In the genomic region with DNA sequence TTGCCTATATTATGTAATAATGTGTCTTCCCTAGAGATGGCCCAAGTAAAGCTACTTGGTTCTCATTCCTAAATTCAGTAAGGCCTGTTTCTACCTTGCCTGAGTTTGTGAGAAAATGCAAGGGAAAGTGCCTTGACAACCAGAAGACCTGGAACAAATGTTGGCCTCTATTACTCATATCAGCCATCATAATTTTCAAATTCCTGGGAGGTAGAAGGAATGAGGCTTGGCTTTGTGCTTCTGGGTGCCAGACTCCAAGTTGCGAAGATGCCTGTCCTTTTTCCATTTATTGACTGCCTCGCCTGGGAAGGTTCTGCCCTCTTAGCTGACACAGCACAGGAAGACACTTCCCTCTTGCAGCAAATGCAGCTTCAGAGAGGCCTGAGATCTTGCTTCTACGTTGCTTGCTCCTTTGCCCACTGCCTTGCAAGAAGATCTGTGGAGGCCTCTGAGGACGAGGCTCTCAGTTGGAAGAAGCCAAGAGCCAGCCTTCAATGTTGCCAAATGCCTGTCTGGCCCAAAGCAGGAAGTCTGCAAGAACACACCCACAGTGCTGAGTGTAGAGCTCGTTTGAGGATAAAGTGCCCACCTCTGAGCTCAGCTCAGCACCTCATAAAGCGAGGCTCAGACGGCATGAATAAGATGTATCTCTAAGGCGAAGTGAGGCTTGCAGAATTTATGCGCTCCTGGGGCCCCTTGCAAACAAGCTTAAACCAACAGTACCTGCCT, we compare ENCODE assay signal across 2 cellular contexts.
TF ChIP-seq lines count a peak whose summit lies in the region.

No MANE protein-coding gene starts in this region.

TF ChIP-seq in liver, 16 proteins besides CTCF, POLR2A, EP300 and RAD21 (continued from another document):
- TF ChIP-seq HNF4G (IDR thresholded peaks at IDR 0.05), result no peak
- TF ChIP-seq, protein P1, sequence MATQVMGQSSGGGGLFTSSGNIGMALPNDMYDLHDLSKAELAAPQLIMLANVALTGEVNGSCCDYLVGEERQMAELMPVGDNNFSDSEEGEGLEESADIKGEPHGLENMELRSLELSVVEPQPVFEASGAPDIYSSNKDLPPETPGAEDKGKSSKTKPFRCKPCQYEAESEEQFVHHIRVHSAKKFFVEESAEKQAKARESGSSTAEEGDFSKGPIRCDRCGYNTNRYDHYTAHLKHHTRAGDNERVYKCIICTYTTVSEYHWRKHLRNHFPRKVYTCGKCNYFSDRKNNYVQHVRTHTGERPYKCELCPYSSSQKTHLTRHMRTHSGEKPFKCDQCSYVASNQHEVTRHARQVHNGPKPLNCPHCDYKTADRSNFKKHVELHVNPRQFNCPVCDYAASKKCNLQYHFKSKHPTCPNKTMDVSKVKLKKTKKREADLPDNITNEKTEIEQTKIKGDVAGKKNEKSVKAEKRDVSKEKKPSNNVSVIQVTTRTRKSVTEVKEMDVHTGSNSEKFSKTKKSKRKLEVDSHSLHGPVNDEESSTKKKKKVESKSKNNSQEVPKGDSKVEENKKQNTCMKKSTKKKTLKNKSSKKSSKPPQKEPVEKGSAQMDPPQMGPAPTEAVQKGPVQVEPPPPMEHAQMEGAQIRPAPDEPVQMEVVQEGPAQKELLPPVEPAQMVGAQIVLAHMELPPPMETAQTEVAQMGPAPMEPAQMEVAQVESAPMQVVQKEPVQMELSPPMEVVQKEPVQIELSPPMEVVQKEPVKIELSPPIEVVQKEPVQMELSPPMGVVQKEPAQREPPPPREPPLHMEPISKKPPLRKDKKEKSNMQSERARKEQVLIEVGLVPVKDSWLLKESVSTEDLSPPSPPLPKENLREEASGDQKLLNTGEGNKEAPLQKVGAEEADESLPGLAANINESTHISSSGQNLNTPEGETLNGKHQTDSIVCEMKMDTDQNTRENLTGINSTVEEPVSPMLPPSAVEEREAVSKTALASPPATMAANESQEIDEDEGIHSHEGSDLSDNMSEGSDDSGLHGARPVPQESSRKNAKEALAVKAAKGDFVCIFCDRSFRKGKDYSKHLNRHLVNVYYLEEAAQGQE (IDR thresholded peaks at IDR 0.05), result no peak
- TF ChIP-seq, protein P2, sequence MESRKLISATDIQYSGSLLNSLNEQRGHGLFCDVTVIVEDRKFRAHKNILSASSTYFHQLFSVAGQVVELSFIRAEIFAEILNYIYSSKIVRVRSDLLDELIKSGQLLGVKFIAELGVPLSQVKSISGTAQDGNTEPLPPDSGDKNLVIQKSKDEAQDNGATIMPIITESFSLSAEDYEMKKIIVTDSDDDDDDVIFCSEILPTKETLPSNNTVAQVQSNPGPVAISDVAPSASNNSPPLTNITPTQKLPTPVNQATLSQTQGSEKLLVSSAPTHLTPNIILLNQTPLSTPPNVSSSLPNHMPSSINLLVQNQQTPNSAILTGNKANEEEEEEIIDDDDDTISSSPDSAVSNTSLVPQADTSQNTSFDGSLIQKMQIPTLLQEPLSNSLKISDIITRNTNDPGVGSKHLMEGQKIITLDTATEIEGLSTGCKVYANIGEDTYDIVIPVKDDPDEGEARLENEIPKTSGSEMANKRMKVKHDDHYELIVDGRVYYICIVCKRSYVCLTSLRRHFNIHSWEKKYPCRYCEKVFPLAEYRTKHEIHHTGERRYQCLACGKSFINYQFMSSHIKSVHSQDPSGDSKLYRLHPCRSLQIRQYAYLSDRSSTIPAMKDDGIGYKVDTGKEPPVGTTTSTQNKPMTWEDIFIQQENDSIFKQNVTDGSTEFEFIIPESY (IDR thresholded peaks at IDR 0.05), result no peak
- no peak for TF ChIP-seq NR2F2 (IDR thresholded peaks at IDR 0.05)
- TF ChIP-seq, protein P3, sequence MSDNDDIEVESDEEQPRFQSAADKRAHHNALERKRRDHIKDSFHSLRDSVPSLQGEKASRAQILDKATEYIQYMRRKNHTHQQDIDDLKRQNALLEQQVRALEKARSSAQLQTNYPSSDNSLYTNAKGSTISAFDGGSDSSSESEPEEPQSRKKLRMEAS (IDR thresholded peaks at IDR 0.05), result no peak
- no peak for TF ChIP-seq FOXA2 (IDR thresholded peaks at IDR 0.05)
- no peak for TF ChIP-seq HNF4A (conservative IDR thresholded peaks at IDR 0.05)
- TF ChIP-seq FOXA1 (IDR thresholded peaks at IDR 0.05), result no peak
- TF ChIP-seq GABPA (IDR thresholded peaks at IDR 0.05 in 1 of 2, conservative IDR thresholded peaks at IDR 0.05 in 1 of 2), result no peak
TF ChIP-seq in liver: peak in this region for 0.

TF ChIP-seq in HepG2, 621 proteins besides CTCF, POLR2A, EP300 and RAD21:
- TF ChIP-seq ZNF552 (CRISPR knock-in tag; IDR thresholded peaks at IDR 0.05; ENCODE audit: borderline replicate concordance) (no peak), DNMT1 (CRISPR knock-in tag; IDR thresholded peaks at IDR 0.05) (no peak), ZNF292 (CRISPR knock-in tag; IDR thresholded peaks at IDR 0.05; ENCODE audit: borderline replicate concordance, low read depth) (no peak), ZNF205 (CRISPR knock-in tag; IDR thresholded peaks at IDR 0.05) (no peak), ZNF788 (CRISPR knock-in tag; IDR thresholded peaks at IDR 0.05; ENCODE audit: borderline replicate concordance) (no peak), RERE (CRISPR knock-in tag; IDR thresholded peaks at IDR 0.05; ENCODE audit: low read depth) (no peak), HNF4A (CRISPR knock-in tag; IDR thresholded peaks at IDR 0.05) (no peak), ZNF614 (CRISPR knock-in tag; IDR thresholded peaks at IDR 0.05; ENCODE audit: borderline replicate concordance) (no peak), HMG20B (CRISPR knock-in tag; conservative IDR thresholded peaks at IDR 0.05) (no peak), MEIS1 (CRISPR knock-in tag; IDR thresholded peaks at IDR 0.05; ENCODE audit: borderline replicate concordance) (no peak), SIX1 (CRISPR knock-in tag; IDR thresholded peaks at IDR 0.05; ENCODE audit: borderline replicate concordance) (no peak), ZNF143 (CRISPR knock-in tag; IDR thresholded peaks at IDR 0.05) (no peak), ZSCAN21 (CRISPR knock-in tag; IDR thresholded peaks at IDR 0.05; ENCODE audit: borderline replicate concordance) (no peak), KLF13 (CRISPR knock-in tag; IDR thresholded peaks at IDR 0.05) (no peak)
- TF ChIP-seq, protein P4, sequence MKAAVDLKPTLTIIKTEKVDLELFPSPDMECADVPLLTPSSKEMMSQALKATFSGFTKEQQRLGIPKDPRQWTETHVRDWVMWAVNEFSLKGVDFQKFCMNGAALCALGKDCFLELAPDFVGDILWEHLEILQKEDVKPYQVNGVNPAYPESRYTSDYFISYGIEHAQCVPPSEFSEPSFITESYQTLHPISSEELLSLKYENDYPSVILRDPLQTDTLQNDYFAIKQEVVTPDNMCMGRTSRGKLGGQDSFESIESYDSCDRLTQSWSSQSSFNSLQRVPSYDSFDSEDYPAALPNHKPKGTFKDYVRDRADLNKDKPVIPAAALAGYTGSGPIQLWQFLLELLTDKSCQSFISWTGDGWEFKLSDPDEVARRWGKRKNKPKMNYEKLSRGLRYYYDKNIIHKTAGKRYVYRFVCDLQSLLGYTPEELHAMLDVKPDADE (CRISPR knock-in tag; IDR thresholded peaks at IDR 0.05), result no peak
- TF ChIP-seq, protein P5, sequence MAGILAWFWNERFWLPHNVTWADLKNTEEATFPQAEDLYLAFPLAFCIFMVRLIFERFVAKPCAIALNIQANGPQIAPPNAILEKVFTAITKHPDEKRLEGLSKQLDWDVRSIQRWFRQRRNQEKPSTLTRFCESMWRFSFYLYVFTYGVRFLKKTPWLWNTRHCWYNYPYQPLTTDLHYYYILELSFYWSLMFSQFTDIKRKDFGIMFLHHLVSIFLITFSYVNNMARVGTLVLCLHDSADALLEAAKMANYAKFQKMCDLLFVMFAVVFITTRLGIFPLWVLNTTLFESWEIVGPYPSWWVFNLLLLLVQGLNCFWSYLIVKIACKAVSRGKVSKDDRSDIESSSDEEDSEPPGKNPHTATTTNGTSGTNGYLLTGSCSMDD (CRISPR knock-in tag; IDR thresholded peaks at IDR 0.05), result no peak
- TF ChIP-seq, protein P6, sequence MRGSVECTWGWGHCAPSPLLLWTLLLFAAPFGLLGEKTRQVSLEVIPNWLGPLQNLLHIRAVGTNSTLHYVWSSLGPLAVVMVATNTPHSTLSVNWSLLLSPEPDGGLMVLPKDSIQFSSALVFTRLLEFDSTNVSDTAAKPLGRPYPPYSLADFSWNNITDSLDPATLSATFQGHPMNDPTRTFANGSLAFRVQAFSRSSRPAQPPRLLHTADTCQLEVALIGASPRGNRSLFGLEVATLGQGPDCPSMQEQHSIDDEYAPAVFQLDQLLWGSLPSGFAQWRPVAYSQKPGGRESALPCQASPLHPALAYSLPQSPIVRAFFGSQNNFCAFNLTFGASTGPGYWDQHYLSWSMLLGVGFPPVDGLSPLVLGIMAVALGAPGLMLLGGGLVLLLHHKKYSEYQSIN (CRISPR knock-in tag; IDR thresholded peaks at IDR 0.05; ENCODE audit: borderline replicate concordance), result no peak
- TF ChIP-seq, protein P7, sequence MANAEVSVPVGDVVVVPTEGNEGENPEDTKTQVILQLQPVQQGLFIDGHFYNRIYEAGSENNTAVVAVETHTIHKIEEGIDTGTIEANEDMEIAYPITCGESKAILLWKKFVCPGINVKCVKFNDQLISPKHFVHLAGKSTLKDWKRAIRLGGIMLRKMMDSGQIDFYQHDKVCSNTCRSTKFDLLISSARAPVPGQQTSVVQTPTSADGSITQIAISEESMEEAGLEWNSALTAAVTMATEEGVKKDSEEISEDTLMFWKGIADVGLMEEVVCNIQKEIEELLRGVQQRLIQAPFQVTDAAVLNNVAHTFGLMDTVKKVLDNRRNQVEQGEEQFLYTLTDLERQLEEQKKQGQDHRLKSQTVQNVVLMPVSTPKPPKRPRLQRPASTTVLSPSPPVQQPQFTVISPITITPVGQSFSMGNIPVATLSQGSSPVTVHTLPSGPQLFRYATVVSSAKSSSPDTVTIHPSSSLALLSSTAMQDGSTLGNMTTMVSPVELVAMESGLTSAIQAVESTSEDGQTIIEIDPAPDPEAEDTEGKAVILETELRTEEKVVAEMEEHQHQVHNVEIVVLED (CRISPR knock-in tag; IDR thresholded peaks at IDR 0.05; ENCODE audit: borderline replicate concordance), result no peak
- TF ChIP-seq, protein P8, sequence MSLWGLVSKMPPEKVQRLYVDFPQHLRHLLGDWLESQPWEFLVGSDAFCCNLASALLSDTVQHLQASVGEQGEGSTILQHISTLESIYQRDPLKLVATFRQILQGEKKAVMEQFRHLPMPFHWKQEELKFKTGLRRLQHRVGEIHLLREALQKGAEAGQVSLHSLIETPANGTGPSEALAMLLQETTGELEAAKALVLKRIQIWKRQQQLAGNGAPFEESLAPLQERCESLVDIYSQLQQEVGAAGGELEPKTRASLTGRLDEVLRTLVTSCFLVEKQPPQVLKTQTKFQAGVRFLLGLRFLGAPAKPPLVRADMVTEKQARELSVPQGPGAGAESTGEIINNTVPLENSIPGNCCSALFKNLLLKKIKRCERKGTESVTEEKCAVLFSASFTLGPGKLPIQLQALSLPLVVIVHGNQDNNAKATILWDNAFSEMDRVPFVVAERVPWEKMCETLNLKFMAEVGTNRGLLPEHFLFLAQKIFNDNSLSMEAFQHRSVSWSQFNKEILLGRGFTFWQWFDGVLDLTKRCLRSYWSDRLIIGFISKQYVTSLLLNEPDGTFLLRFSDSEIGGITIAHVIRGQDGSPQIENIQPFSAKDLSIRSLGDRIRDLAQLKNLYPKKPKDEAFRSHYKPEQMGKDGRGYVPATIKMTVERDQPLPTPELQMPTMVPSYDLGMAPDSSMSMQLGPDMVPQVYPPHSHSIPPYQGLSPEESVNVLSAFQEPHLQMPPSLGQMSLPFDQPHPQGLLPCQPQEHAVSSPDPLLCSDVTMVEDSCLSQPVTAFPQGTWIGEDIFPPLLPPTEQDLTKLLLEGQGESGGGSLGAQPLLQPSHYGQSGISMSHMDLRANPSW (CRISPR knock-in tag; IDR thresholded peaks at IDR 0.05; ENCODE audit: borderline replicate concordance), result no peak
